ENCODE assay signal across 14 cellular contexts in the genomic region with DNA sequence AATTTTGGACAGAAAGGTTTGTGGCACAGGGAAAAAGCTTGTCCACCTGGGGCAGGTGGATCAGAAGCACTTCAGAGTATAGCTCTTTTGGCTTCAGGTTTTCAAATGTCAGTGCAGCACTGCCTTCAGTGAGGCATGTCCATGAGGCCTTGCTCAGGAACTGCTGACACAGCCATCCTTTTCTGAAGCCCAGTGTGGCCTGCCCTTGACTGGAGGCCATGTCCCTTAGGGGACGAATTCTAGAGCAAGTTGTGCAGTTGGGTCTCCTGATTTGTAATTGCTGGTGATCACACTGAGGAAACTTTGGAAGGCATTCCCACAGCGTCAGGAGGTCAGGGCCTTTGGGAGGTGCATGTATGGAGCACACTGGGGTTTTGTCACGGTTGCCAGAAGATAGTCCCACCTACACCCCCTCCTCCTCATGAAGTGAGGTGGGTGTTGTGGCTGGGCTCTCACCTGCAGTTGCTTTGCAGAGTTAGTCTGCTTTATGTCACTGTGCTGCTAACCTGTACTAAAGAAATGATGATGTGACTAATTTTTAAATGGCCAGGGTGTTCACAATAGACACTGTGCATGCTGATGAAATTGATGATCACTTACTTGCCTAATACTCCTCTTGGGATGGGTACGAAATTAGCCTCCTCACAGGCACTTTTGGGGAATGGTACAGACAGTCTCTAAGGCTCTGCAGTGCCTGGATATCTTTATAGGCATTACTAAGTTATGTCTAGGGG.
"Had no signal": no experiment of that assay in that cellular context is flagged by ENCODE, and none has a peak within 500 bp of the region (broad histone marks: within the 10 kb centered on the region; RNA-seq: fewer than 3 reads in every experiment).

No MANE protein-coding gene starts in this region.

- H3K4me3 ChIP-seq: gastroesophageal sphincter, prostate gland, sigmoid colon, spleen, stomach, thoracic aorta had no signal

- DNase-seq: activated CD4-positive, alpha-beta T cell treated with anti-CD3 and anti-CD28 coated beads, Interleukin-2, amount 50 U/mL, for 1 hour; activated naive CD4-positive, alpha-beta T cell treated with anti-CD3 and anti-CD28 coated beads, Interleukin-2, amount 10 ng/mL, durations not matched to agents 7 days and 5 days; activated T-cell treated with anti-CD3 and anti-CD28 coated beads for 4 hours; erythroblast; occipital lobe; sigmoid colon; spleen; stomach; SW 1271 had no signal

- H3K27ac ChIP-seq: gastroesophageal sphincter, prostate gland, sigmoid colon, stomach, thoracic aorta had no signal

- ATAC-seq: activated T-helper 17 cell treated with anti-CD3 and anti-CD28 coated beads, Interleukin-2, amount 50 U/mL, for 72 hours; gastroesophageal sphincter; natural killer cell treated with Interleukin-12 subunit alpha and Interleukin-12 subunit beta and Interleukin-15 and Interleukin-18, amount 100 ng/mL, for 72 hours had no signal

- H3K36me3 ChIP-seq: prostate gland had no signal

- H3K4me1 ChIP-seq: prostate gland had no signal

- H3K27me3 ChIP-seq: gastroesophageal sphincter, sigmoid colon, spleen, stomach had no signal

- H3K9me3 ChIP-seq: gastroesophageal sphincter, prostate gland, sigmoid colon, spleen, stomach, thoracic aorta had no signal
